ENCODE assay signal across 8 cellular contexts in the genomic region with DNA sequence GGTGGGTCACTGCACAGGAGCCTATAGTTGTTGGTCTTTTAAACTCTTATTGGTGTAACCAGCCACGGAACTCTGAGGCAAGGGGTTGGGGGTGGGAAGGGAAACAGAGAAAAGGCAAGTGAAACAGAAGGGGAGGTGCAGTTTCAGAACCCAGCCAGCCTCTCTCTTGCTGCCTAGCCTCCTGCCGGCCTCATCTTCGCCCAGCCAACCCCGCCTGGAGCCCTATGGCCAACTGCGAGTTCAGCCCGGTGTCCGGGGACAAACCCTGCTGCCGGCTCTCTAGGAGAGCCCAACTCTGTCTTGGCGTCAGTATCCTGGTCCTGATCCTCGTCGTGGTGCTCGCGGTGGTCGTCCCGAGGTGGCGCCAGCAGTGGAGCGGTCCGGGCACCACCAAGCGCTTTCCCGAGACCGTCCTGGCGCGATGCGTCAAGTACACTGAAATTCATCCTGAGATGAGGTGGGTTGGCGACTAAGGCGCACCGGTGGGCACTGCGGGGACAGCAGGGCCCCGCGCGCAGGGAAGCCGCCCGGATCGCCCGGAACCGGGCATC. TPM values are rescaled to one million over a fixed set of nuclear protein-coding genes. Genes with fewer than 3 reads are reported as not detected.
DNase-seq lines count a peak whose midpoint lies in the region; ATAC-seq and TF ChIP-seq lines count a peak whose summit lies in the region.

A gene (plus strand): TSS at position 138 of the 551 bp plus-strand sequence. CDS start 87 bp downstream, at position 225.

- peak within 1 kb of the TSS; percentile 79 for H3K4me3 Mint-ChIP-seq in activated T-helper 17 cell treated with anti-CD3 and anti-CD28 coated beads, Interleukin-2, amount 50 U/mL, for 72 hours

- H3K27me3 Mint-ChIP-seq in activated T-helper 17 cell treated with anti-CD3 and anti-CD28 coated beads, Interleukin-2, amount 50 U/mL, for 72 hours: peaks cover 31% of the 10 kb centered on the region

- no peaks in the 10 kb centered on the region for H3K9me3 Mint-ChIP-seq in activated T-helper 17 cell treated with anti-CD3 and anti-CD28 coated beads, Interleukin-2, amount 50 U/mL, for 72 hours

- peaks cover 49% of the 10 kb centered on the region for H3K4me1 Mint-ChIP-seq in activated T-helper 17 cell treated with anti-CD3 and anti-CD28 coated beads, Interleukin-2, amount 50 U/mL, for 72 hours

- peak; percentile 66 for DNase-seq in KG1 (lab: John Stamatoyannopoulos, UW)
- DNase-seq in left ventricle myocardium superior: peak; percentile 62
- no peak for DNase-seq in retinal pigment epithelial cell (ENCODE audit: low read depth)
- no peak for DNase-seq in superior temporal gyrus (ENCODE audit: extremely low spot score)
- no peak for DNase-seq in NCI-H69 (lab: John Stamatoyannopoulos, UW)

- peak within 1 kb of the TSS; percentile 9 for H3K27ac Mint-ChIP-seq in activated T-helper 17 cell treated with anti-CD3 and anti-CD28 coated beads, Interleukin-2, amount 50 U/mL, for 72 hours

- TF ChIP-seq CTCF in retinal pigment epithelial cell (conservative IDR thresholded peaks at IDR 0.05; ENCODE audit: low read depth, low read length): no peak

- intact Hi-C loops in left ventricle myocardium superior (cut with micrococcal nuclease): no loop called here

- peak within 1 kb of the TSS; percentile 97 for H3K4me3 ChIP-seq in GM08714 (ENCODE audit: low read length)
- peak within 1 kb of the TSS; percentile 61 for H3K4me3 ChIP-seq in retinal pigment epithelial cell (ENCODE audit: low read length)

- ATAC-seq in GM21529 (IDR thresholded peaks at IDR 0.05; ENCODE audit: unreplicated experiment): peak; percentile 71
- peak; percentile 61 for ATAC-seq in activated T-helper 17 cell treated with anti-CD3 and anti-CD28 coated beads, Interleukin-2, amount 50 U/mL, for 72 hours (replicated peaks)
- peak; percentile 69 for ATAC-seq in left ventricle myocardium superior

- no peaks in the 10 kb centered on the region for H3K36me3 Mint-ChIP-seq in activated T-helper 17 cell treated with anti-CD3 and anti-CD28 coated beads, Interleukin-2, amount 50 U/mL, for 72 hours (ENCODE audit: low read depth)

RNA-seq across cellular contexts. Expression of the gene that starts here (rescaled TPM):
- 1 to 10 TPM; 3.0 to 3.9 TPM for total RNA-seq in activated T-helper 17 cell treated with anti-CD3 and anti-CD28 coated beads, Interleukin-2, amount 50 U/mL, for 72 hours
- total RNA-seq in left ventricle myocardium superior: 1.7 TPM

Comparison
In these comparisons a context has a peak if more than half of its experiments do, and no peak if none do; other contexts are left out.
1. DNase-seq: peak in KG1 (single experiment) and left ventricle myocardium superior (single experiment); none in retinal pigment epithelial cell (single experiment), superior temporal gyrus (single experiment) and NCI-H69 (single experiment).
2. Peak in every context shown above with its lines, with median percentiles within 50 percentile points of each other: ATAC-seq.